In the genomic region with DNA sequence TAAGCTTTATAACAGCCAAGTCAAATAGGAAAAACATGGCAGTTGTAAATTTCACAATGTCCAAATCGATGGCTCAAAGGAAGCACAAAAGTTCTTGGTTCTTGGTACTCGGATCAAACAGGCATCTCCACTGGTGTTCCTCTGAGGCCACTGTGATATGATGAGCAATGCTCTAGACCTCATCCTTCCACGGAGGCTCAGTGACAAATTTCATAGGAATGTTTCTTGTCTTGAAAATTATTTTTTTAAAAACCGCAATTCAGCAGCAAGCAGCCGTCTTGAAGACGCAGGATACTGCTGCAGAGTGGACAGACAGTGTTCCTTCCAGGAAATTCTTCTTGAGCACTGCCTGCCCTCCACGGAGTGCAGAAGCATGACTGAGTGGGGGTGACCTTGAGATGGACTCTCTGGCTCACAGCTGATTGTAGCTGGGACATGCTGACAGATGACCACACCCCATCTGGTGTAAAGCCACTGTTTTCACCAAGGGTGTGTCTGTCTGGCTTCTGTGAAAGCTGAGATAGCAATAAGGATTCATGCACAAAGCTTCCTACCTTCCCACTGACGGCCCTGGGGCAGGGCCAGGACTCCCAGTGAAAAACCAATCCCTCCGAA, we compare ENCODE assay signal across 12 cellular contexts.
DNase-seq lines count a peak whose midpoint lies in the region; ATAC-seq and TF ChIP-seq lines count a peak whose summit lies in the region.
"Had no signal": no experiment of that assay in that cellular context is flagged by ENCODE, and none has a peak within 500 bp of the region (broad histone marks: within the 10 kb centered on the region; RNA-seq: fewer than 3 reads in every experiment).

No MANE protein-coding gene starts in this region.

- no peak overlapping the region for H4K5ac ChIP-seq in mesendoderm (ENCODE audit: low read length)

- no peak overlapping the region for H2BK5ac ChIP-seq in mesendoderm (ENCODE audit: low read length)

- no peak overlapping the region for H3K56ac ChIP-seq in mesendoderm (ENCODE audit: low read length)

- no peaks in the 10 kb centered on the region for H3K9me3 Mint-ChIP-seq in Caco-2 (ENCODE audit: unreplicated experiment)

- peak; percentile 94 for ATAC-seq in SK-N-SH treated with all-trans-retinoic acid at 6 μM for 48 hours

- no peak overlapping the region for H2BK15ac ChIP-seq in mesendoderm (replicated peaks; ENCODE audit: low read depth)

- H3K36me3 ChIP-seq in Caco-2 (ENCODE audit: control insufficient read depth, insufficient read depth, low read length) (no peaks in the 10 kb centered on the region), mesendoderm (ENCODE audit: control insufficient read depth, insufficient read depth, low read length) (no peaks in the 10 kb centered on the region), A673 (ENCODE audit: insufficient read depth, low read length, poor library complexity, severe bottlenecking) (no peaks in the 10 kb centered on the region)
- H3K36me3 ChIP-seq: thyroid gland had no signal

- no CpG with 5 or more reads among the region's 9 CpGs for WGBS in mesendoderm (ENCODE audit: extremely low coverage, insufficient coverage, low lambda C conversion rate)

- H3K79me2 ChIP-seq in mesendoderm (ENCODE audit: control insufficient read depth, insufficient read depth, low read length): no peaks in the 10 kb centered on the region

- H3K4me1 ChIP-seq in Caco-2: no peaks in the 10 kb centered on the region
- peaks cover 5% of the 10 kb centered on the region for H3K4me1 ChIP-seq in mesendoderm (ENCODE audit: control insufficient read depth, low read depth, low read length)
- no peaks in the 10 kb centered on the region for H3K4me1 ChIP-seq in A673 (ENCODE audit: insufficient read depth, low read length, poor library complexity, severe bottlenecking)

- H3K4me3 Mint-ChIP-seq in Caco-2 (ENCODE audit: unreplicated experiment): no peak overlapping the region

- H3K27me3 ChIP-seq in Caco-2 (replicated peaks; ENCODE audit: control insufficient read depth, insufficient read depth, low read length) (no peaks in the 10 kb centered on the region; the same call in 1 of the 2 replicates), mesendoderm (ENCODE audit: insufficient read depth, low read length, poor library complexity) (no peaks in the 10 kb centered on the region), A673 (replicated peaks; ENCODE audit: insufficient read depth, low read depth, low read length, poor library complexity) (no peaks in the 10 kb centered on the region)
- H3K27me3 ChIP-seq: thyroid gland had no signal

- no TSS peak for BruUV-seq in Caco-2 (replicated peaks; lab: Mats Ljungman, UMichigan)
- no TSS peak for BruUV-seq in A673 (replicated peaks; lab: Mats Ljungman, UMichigan)

- H3K4me2 ChIP-seq in mesendoderm (ENCODE audit: low read length): no peak overlapping the region

- H3K18ac ChIP-seq in mesendoderm (ENCODE audit: low read length): no peak overlapping the region

- POLR2A ChIA-PET in Caco-2 (lab: Charles Lee): no interaction called here
- POLR2A ChIA-PET in A673 (lab: Charles Lee; ENCODE audit: low non-redundant PET): no interaction called here

- no peak overlapping the region for H3K27ac Mint-ChIP-seq in Caco-2 (ENCODE audit: unreplicated experiment)

- TF ChIP-seq CTCF in fibroblast of the aortic adventitia (IDR thresholded peaks at IDR 0.05; ENCODE audit: insufficient read depth, low read length) (no peak), Caco-2 (IDR thresholded peaks at IDR 0.05; ENCODE audit: insufficient read depth in 1 of 2, low read depth in 1 of 2, low read length in 1 of 2, severe bottlenecking in 1 of 2, unreplicated experiment in 1 of 2) (no peak), A673 (conservative IDR thresholded peaks at IDR 0.05; ENCODE audit: low read depth, low read length) (no peak)

- no peak overlapping the region for H3K9ac ChIP-seq in mesendoderm (ENCODE audit: low read length)

- no peak overlapping the region for H3K4ac ChIP-seq in mesendoderm (ENCODE audit: low read depth, low read length)

- peaks cover 5% of the 10 kb centered on the region for H3K79me1 ChIP-seq in mesendoderm (ENCODE audit: low read length)

- H3K4me3 ChIP-seq in fibroblast of the aortic adventitia (ENCODE audit: low read depth, low read length): no peak overlapping the region
- no peak overlapping the region for H3K4me3 ChIP-seq in Caco-2 (ENCODE audit: low read depth, low read length)
- no peak overlapping the region for H3K4me3 ChIP-seq in mesendoderm (ENCODE audit: low read length)
- H3K4me3 ChIP-seq in A673 (ENCODE audit: low read depth, low read length, poor library complexity, severe bottlenecking): no peak overlapping the region
- H3K4me3 ChIP-seq: thyroid gland had no signal

- DNase-seq in ELR (ENCODE audit: low read depth) (peak; percentile 83), fibroblast of the aortic adventitia (ENCODE audit: low read depth) (peak; percentile 98), renal cortical epithelial cell (ENCODE audit: low read depth) (peak; percentile 11), Caco-2 (no peak), mesendoderm (no peak), COLO829 (ENCODE audit: low spot score) (no peak), A673 (ENCODE audit: low spot score) (no peak)
- DNase-seq: GOT3; RPMI8226; stimulated activated CD4-positive, alpha-beta T cell treated with anti-CD3 and anti-CD28 coated beads, Interleukin-12 subunit alpha, Interleukin-12 subunit beta, amount 100 ng/mL, for 4 hours had no signal

- H3K9me3 ChIP-seq in Caco-2 (no peaks in the 10 kb centered on the region), A673 (ENCODE audit: low read depth, low read length, poor library complexity, severe bottlenecking) (no peaks in the 10 kb centered on the region)
- H3K9me3 ChIP-seq: thyroid gland had no signal

- no peak overlapping the region for H2AK5ac ChIP-seq in mesendoderm (ENCODE audit: low read length)

- no peaks in the 10 kb centered on the region for H3K36me3 Mint-ChIP-seq in Caco-2 (ENCODE audit: insufficient read depth, unreplicated experiment)

- no peak overlapping the region for H3K27ac ChIP-seq in mesendoderm (ENCODE audit: low read depth, low read length)
- no peak overlapping the region for H3K27ac ChIP-seq in A673 (ENCODE audit: low read depth, low read length, poor library complexity, severe bottlenecking)
- H3K27ac ChIP-seq: thyroid gland had no signal

- no peaks in the 10 kb centered on the region for H3K4me1 Mint-ChIP-seq in Caco-2 (ENCODE audit: low read depth, unreplicated experiment)

- no peaks in the 10 kb centered on the region for H3K27me3 Mint-ChIP-seq in Caco-2 (ENCODE audit: insufficient read depth, unreplicated experiment)

- CTCF ChIA-PET in Caco-2 (lab: Charles Lee) (no interaction called here), A673 (lab: Charles Lee) (no interaction called here)

- intact Hi-C loops in Caco-2 (cut with micrococcal nuclease; ENCODE audit: unreplicated experiment): no loop called here
- intact Hi-C loops in A673 (cut with micrococcal nuclease; ENCODE audit: unreplicated experiment): no loop called here

- no peak overlapping the region for H3K23ac ChIP-seq in mesendoderm (ENCODE audit: low read length)

- no peak overlapping the region for H2BK120ac ChIP-seq in mesendoderm (ENCODE audit: low read depth, low read length)

- H4K8ac ChIP-seq in mesendoderm (ENCODE audit: low read depth, low read length): no peak overlapping the region

TF ChIP-seq in SK-N-SH treated with all-trans-retinoic acid at 6 μM for 48 hours, 23 proteins besides CTCF, POLR2A, EP300 and RAD21 (continues in another document):
- no peak for TF ChIP-seq ZNF70 (CRISPR knock-in tag; IDR thresholded peaks at IDR 0.05)
- no peak for TF ChIP-seq ZC3H10 (CRISPR knock-in tag; IDR thresholded peaks at IDR 0.05)
- TF ChIP-seq RARB (CRISPR knock-in tag; IDR thresholded peaks at IDR 0.05): no peak
- no peak for TF ChIP-seq PPARA (CRISPR knock-in tag; IDR thresholded peaks at IDR 0.05; ENCODE audit: borderline replicate concordance)
- TF ChIP-seq, protein P1, sequence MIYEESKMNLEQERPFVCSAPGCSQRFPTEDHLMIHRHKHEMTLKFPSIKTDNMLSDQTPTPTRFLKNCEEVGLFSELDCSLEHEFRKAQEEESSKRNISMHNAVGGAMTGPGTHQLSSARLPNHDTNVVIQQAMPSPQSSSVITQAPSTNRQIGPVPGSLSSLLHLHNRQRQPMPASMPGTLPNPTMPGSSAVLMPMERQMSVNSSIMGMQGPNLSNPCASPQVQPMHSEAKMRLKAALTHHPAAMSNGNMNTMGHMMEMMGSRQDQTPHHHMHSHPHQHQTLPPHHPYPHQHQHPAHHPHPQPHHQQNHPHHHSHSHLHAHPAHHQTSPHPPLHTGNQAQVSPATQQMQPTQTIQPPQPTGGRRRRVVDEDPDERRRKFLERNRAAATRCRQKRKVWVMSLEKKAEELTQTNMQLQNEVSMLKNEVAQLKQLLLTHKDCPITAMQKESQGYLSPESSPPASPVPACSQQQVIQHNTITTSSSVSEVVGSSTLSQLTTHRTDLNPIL (CRISPR knock-in tag; IDR thresholded peaks at IDR 0.05; ENCODE audit: low read depth): no peak
- TF ChIP-seq ZNF8 (CRISPR knock-in tag; IDR thresholded peaks at IDR 0.05): no peak
- no peak for TF ChIP-seq ISL1 (CRISPR knock-in tag; IDR thresholded peaks at IDR 0.05)
- TF ChIP-seq, protein P2, sequence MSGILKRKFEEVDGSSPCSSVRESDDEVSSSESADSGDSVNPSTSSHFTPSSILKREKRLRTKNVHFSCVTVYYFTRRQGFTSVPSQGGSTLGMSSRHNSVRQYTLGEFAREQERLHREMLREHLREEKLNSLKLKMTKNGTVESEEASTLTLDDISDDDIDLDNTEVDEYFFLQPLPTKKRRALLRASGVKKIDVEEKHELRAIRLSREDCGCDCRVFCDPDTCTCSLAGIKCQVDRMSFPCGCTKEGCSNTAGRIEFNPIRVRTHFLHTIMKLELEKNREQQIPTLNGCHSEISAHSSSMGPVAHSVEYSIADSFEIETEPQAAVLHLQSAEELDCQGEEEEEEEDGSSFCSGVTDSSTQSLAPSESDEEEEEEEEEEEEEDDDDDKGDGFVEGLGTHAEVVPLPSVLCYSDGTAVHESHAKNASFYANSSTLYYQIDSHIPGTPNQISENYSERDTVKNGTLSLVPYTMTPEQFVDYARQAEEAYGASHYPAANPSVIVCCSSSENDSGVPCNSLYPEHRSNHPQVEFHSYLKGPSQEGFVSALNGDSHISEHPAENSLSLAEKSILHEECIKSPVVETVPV (CRISPR knock-in tag; IDR thresholded peaks at IDR 0.05): no peak

Comparison
In these comparisons a context has a peak if more than half of its experiments do, and no peak if none do; other contexts are left out.
1. DNase-seq: peak in ELR (single experiment), fibroblast of the aortic adventitia (single experiment) and renal cortical epithelial cell (single experiment); none in Caco-2 (0 of 2), mesendoderm (single experiment), COLO829 (single experiment) and A673 (single experiment).